Comparison of ENCODE assay signal across 23 cellular contexts in genomic region chr11:32082346-32082986, GRCh38.
"Had no signal": no experiment of that assay in that cellular context is flagged by ENCODE, and none has a peak within 500 bp of the region (broad histone marks: within the 10 kb centered on the region; RNA-seq: fewer than 3 reads in every experiment).

No MANE protein-coding gene starts in this region.

- H3K4me3 Mint-ChIP-seq: natural killer cell, neural crest cell, type B pancreatic cell had no signal

- FAIRE-seq: frontal cortex, islet of Langerhans, pancreas, small intestine, urothelium cell line had no signal

- H3K27me3 ChIP-seq: heart right ventricle, stomach had no signal

- H3K27ac Mint-ChIP-seq: natural killer cell, progenitor cell of endocrine pancreas, type B pancreatic cell had no signal

- H3K36me3 Mint-ChIP-seq: natural killer cell, type B pancreatic cell had no signal

- ATAC-seq: esophagus mucosa, heart right ventricle, mucosa of descending colon, natural killer cell, pancreas, right cardiac atrium had no signal

- H3K4me1 ChIP-seq: pancreas had no signal

- H3K4me1 Mint-ChIP-seq: natural killer cell had no signal

- H3K4me3 ChIP-seq: coronary artery, heart right ventricle, mucosa of descending colon, pancreas, stomach, thoracic aorta had no signal

- H3K9me3 Mint-ChIP-seq: natural killer cell, type B pancreatic cell had no signal

- H3K9me3 ChIP-seq: heart right ventricle, mucosa of descending colon, pancreas, stomach, thoracic aorta had no signal

- H3K27ac ChIP-seq: coronary artery, heart right ventricle, pancreas, stomach, thoracic aorta had no signal

- DNase-seq: effector CD4-positive, alpha-beta T cell; heart right ventricle; hypothalamus; kidney glomerular epithelial cell; mucosa of descending colon; natural killer cell; nucleus accumbens; pancreas; right cardiac atrium; small intestine; stimulated activated CD4-positive, alpha-beta T cell treated with anti-CD3 and anti-CD28 coated beads, Interleukin-12 subunit alpha, Interleukin-12 subunit beta, amount 100 ng/mL, for 4 hours; stimulated activated naive CD4-positive, alpha-beta T cell; stomach; substantia nigra had no signal

- H3K36me3 ChIP-seq: heart right ventricle, pancreas, stomach, thoracic aorta had no signal
